18 cellular contexts compared by ENCODE assay signal in the genomic region with DNA sequence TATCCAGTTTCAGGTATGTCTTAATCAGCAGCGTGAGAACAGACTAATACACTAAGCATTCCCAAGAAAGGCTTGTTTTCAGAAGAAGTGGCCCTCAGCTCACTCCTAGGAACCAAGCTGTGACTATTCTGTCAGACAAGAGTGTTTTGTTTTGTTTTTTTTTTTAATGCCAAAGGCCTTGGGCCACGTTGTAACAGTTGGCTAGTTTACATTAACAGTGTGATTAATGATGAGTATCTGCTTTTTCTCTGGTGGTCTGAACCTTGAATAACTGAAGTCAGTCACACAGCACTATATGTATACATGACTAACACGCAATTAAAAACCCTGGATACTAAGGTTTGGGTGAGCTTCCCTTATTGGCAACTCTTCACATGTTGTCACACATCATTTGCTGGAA.
"Had no signal": no experiment of that assay in that cellular context is flagged by ENCODE, and none has a peak within 500 bp of the region (broad histone marks: within the 10 kb centered on the region; RNA-seq: fewer than 3 reads in every experiment).

No MANE protein-coding gene starts in this region.

- DNase-seq: activated CD4-positive, alpha-beta memory T cell treated with anti-CD3 and anti-CD28 coated beads, Interleukin-2, amount 10 ng/mL, durations not matched to agents 7 days and 5 days; activated CD4-positive, alpha-beta T cell treated with anti-CD3 and anti-CD28 coated beads for 4 hours; activated effector memory CD4-positive, alpha-beta T cell treated with anti-CD3 and anti-CD28 coated beads, Interleukin-2, amount 50 U/mL, for 16 hours; activated T-cell treated with anti-CD3 and anti-CD28 coated beads, Interleukin-2, amount 50 U/mL, for 4 hours; adrenal gland; central memory CD4-positive, alpha-beta T cell; colonic mucosa; head of caudate nucleus; immature natural killer cell; left cardiac atrium; lower lobe of right lung; pancreas; stimulated activated CD4-positive, alpha-beta T cell treated with anti-CD3 and anti-CD28 coated beads, Interleukin-12 subunit alpha, Interleukin-12 subunit beta, amount 100 ng/mL, for 4 hours; stimulated activated CD4-positive, alpha-beta T cell treated with anti-CD3 and anti-CD28 coated beads, Interleukin-2, amount 100 ng/mL, for 24 hours; T-helper 17 cell had no signal

- H3K4me2 ChIP-seq: neural progenitor cell had no signal

- H3K9me3 ChIP-seq: adrenal gland, colonic mucosa, lower lobe of right lung, pancreas had no signal

- H2AFZ ChIP-seq: neural progenitor cell had no signal

- ATAC-seq: activated T-cell treated with anti-CD3 and anti-CD28 coated beads, Interleukin-2, amount 50 U/mL, for 4 hours; left cardiac atrium; lower lobe of right lung; pancreas; T-helper 17 cell; WTC11 had no signal

- H3K4me3 ChIP-seq: adrenal gland, colonic mucosa, lower lobe of right lung, neural progenitor cell, pancreas had no signal

- H3K9ac ChIP-seq: neural progenitor cell had no signal

- FAIRE-seq: frontal cortex, pancreas had no signal

- H3K27ac ChIP-seq: adrenal gland, colonic mucosa, lower lobe of right lung, neural progenitor cell, pancreas had no signal

- H3K27me3 ChIP-seq: adrenal gland, colonic mucosa, neural progenitor cell, pancreas had no signal

- H3K36me3 ChIP-seq: adrenal gland, colonic mucosa, lower lobe of right lung, neural progenitor cell, pancreas had no signal

- H3K4me1 ChIP-seq: colonic mucosa, neural progenitor cell had no signal
